In genomic region chr3:71601811-71602210, GRCh38 we compare ENCODE assay signal across 19 cellular contexts. TPM values are rescaled to one million over a fixed set of nuclear protein-coding genes. Genes with fewer than 3 reads are reported as not detected.
DNase-seq lines count a peak whose midpoint lies in the region; ATAC-seq, FAIRE-seq and TF ChIP-seq lines count a peak whose summit lies in the region.
"Had no signal": no experiment of that assay in that cellular context is flagged by ENCODE, and none has a peak within 500 bp of the region (broad histone marks: within the 10 kb centered on the region; RNA-seq: fewer than 3 reads in every experiment).

No MANE protein-coding gene starts in this region.

- no peaks in the 10 kb centered on the region; the same call in 1 of the 2 replicates for H3K9me2 ChIP-seq in SK-N-SH

- ATAC-seq in SK-N-SH treated with all-trans-retinoic acid at 6 μM for 48 hours, result no peak
- no peak for ATAC-seq in natural killer cell
- ATAC-seq: left ventricle myocardium superior had no signal

- WGBS in SK-N-SH (ENCODE audit: low lambda C conversion rate), result 76% methylated on average over 5 of the region's 5 CpGs

- TF ChIP-seq RAD21 in SK-N-SH (IDR thresholded peaks at IDR 0.05; ENCODE audit: low read length), result no peak

- FAIRE-seq in bronchial epithelial cell (lab: Jason Lieb, UNC), result no peak
- FAIRE-seq: endometrium had no signal

- H3K4me2 ChIP-seq in SK-N-SH, result 0 out of 2 replicates have a peak overlapping the region, but pooled peaks have one; percentile 15

- no peak overlapping the region for H2AFZ ChIP-seq in SK-N-SH (ENCODE audit: low read depth)

- H4K20me1 ChIP-seq in SK-N-SH (ENCODE audit: insufficient read depth), result no peaks in the 10 kb centered on the region

- CTCF ChIA-PET in SK-N-SH (lab: Yijun Ruan, JAX), result interaction anchor here (0.6 to 8.0 kb wide), 2 partner anchors 16 to 644 kb away, joined by 3 to 49 read pairs; no protein-coding TSS in a partner anchor
- CTCF ChIA-PET in CD8-positive, alpha-beta memory T cell (lab: Charles Lee), result interaction anchor here (1.2 to 2.0 kb wide), 2 partner anchors 12 to 13 kb away, joined by 3 to 4 read pairs; no protein-coding TSS in a partner anchor

- H3K27ac Mint-ChIP-seq in CD8-positive, alpha-beta memory T cell, result no peak overlapping the region
- H3K27ac Mint-ChIP-seq in natural killer cell, result no peak overlapping the region
- H3K27ac Mint-ChIP-seq: nephron; T-helper 1 cell treated with Interleukin-12 subunit alpha and Interleukin-12 subunit beta and Interleukin-4 antibody, amounts not matched to agents 30 μg/mL and 1 μg/mL, for 36 hours had no signal

- no peak for TF ChIP-seq EP300 in SK-N-SH (IDR thresholded peaks at IDR 0.05; ENCODE audit: borderline replicate concordance in 1 of 2, low read depth in 1 of 2, low read length in 1 of 2)

- H3K4me1 Mint-ChIP-seq in CD8-positive, alpha-beta memory T cell, result peaks cover 6 to 8% (median 7%) of the 10 kb centered on the region in 3 donors
- peaks cover 6 to 7% of the 10 kb centered on the region in 2 donors for H3K4me1 Mint-ChIP-seq in natural killer cell

- no peak overlapping the region for H3K4me3 Mint-ChIP-seq in CD8-positive, alpha-beta memory T cell
- H3K4me3 Mint-ChIP-seq in natural killer cell, result no peak overlapping the region
- H3K4me3 Mint-ChIP-seq: nephron; T-helper 1 cell treated with Interleukin-12 subunit alpha and Interleukin-12 subunit beta and Interleukin-4 antibody, amounts not matched to agents 30 μg/mL and 1 μg/mL, for 36 hours had no signal

- no peak overlapping the region for H3K9ac ChIP-seq in SK-N-SH

- no peaks in the 10 kb centered on the region for H3K27me3 ChIP-seq in SK-N-SH (ENCODE audit: insufficient read depth)
- H3K27me3 ChIP-seq in bronchial epithelial cell (ENCODE audit: control insufficient read depth, insufficient read depth, low read length), result no peaks in the 10 kb centered on the region
- no peaks in the 10 kb centered on the region for H3K27me3 ChIP-seq in CD8-positive, alpha-beta memory T cell (ENCODE audit: insufficient read depth, low read length, poor library complexity, severe bottlenecking)
- H3K27me3 ChIP-seq: cardiac muscle cell, suprapubic skin had no signal

- H3K36me3 ChIP-seq in SK-N-SH (replicated peaks in 1 of 2; ENCODE audit: control insufficient read depth in 1 of 2, insufficient read depth in 2 of 2, low read length in 1 of 2) (no peaks in the 10 kb centered on the region), bronchial epithelial cell (ENCODE audit: control insufficient read depth, insufficient read depth, low read length) (no peaks in the 10 kb centered on the region)
- no peaks in the 10 kb centered on the region for H3K36me3 ChIP-seq in CD8-positive, alpha-beta memory T cell (ENCODE audit: insufficient read depth, low read length)
- H3K36me3 ChIP-seq: cardiac muscle cell, suprapubic skin had no signal

- TF ChIP-seq CTCF in SK-N-SH (IDR thresholded peaks at IDR 0.05), result no peak
- no peak for TF ChIP-seq CTCF in bronchial epithelial cell (IDR thresholded peaks at IDR 0.05; ENCODE audit: insufficient read depth, low read length, severe bottlenecking)
- TF ChIP-seq CTCF in natural killer cell (IDR thresholded peaks at IDR 0.05), result no peak

- H3K4me3 ChIP-seq in SK-N-SH (ENCODE audit: low read depth in 2 of 2, low read length in 1 of 2) (no peak overlapping the region), bronchial epithelial cell (ENCODE audit: low read depth, low read length) (no peak overlapping the region)
- H3K4me3 ChIP-seq in CD8-positive, alpha-beta memory T cell (ENCODE audit: low read length), result no peak overlapping the region
- H3K4me3 ChIP-seq: cardiac muscle cell, skin epidermis, suprapubic skin had no signal

- H3K79me2 ChIP-seq in SK-N-SH (ENCODE audit: insufficient read depth), result no peaks in the 10 kb centered on the region; the same call in 1 of the 2 replicates

- H3K4me1 ChIP-seq in SK-N-SH (ENCODE audit: control insufficient read depth in 1 of 2, insufficient read depth in 2 of 2, low read depth in 1 of 2, low read length in 1 of 2), result no peaks in the 10 kb centered on the region
- H3K4me1 ChIP-seq in CD8-positive, alpha-beta memory T cell (ENCODE audit: insufficient read depth, low read length), result no peaks in the 10 kb centered on the region
- H3K4me1 ChIP-seq: suprapubic skin had no signal

- H3K27me3 Mint-ChIP-seq in CD8-positive, alpha-beta memory T cell, result no peaks in the 10 kb centered on the region
- peaks cover 0 to 10% of the 10 kb centered on the region in 2 donors for H3K27me3 Mint-ChIP-seq in natural killer cell (ENCODE audit: low read depth in 2 of 2)

- H3K36me3 Mint-ChIP-seq in CD8-positive, alpha-beta memory T cell, result peaks cover 12 to 18% (median 15%) of the 10 kb centered on the region in 3 donors
- H3K36me3 Mint-ChIP-seq in natural killer cell, result no peaks in the 10 kb centered on the region

- DNase-seq in SK-N-SH, result no peak
- peak; percentile 91 for DNase-seq in HT1080 (ENCODE audit: low read depth)
- DNase-seq in bronchial epithelial cell (ENCODE audit: low read depth), result peak; percentile 90
- DNase-seq in myocyte (ENCODE audit: low read depth), result peak; percentile 13
- no peak for DNase-seq in germinal center (ENCODE audit: low spot score)
- no peak for DNase-seq in CD8-positive, alpha-beta memory T cell
- no peak for DNase-seq in natural killer cell
- DNase-seq: 8988T; activated CD4-positive, alpha-beta T cell treated with anti-CD3 and anti-CD28 coated beads for 48 hours; left ventricle myocardium superior; NCI-H1105; NCI-H2227 treated with DMSO at 0.1 percent for 48 hours had no signal

- intact Hi-C loops in natural killer cell (cut with micrococcal nuclease), result no loop called here

- H3K9me3 Mint-ChIP-seq in CD8-positive, alpha-beta memory T cell, result peaks cover 0 to 6% (median 1%) of the 10 kb centered on the region in 5 donors
- peaks cover 2 to 4% of the 10 kb centered on the region in 2 donors for H3K9me3 Mint-ChIP-seq in natural killer cell

- POLR2A ChIA-PET in SK-N-SH (lab: Yijun Ruan, JAX), result no interaction called here
- POLR2A ChIA-PET in CD8-positive, alpha-beta memory T cell (lab: Charles Lee), result no interaction called here

- no peak overlapping the region for H3K27ac ChIP-seq in SK-N-SH (ENCODE audit: low read depth in 2 of 2, low read length in 1 of 2)
- no peak overlapping the region for H3K27ac ChIP-seq in CD8-positive, alpha-beta memory T cell (ENCODE audit: low read depth, low read length)
- H3K27ac ChIP-seq: cardiac muscle cell, suprapubic skin had no signal

- no peaks in the 10 kb centered on the region for H3K9me3 ChIP-seq in SK-N-SH
- H3K9me3 ChIP-seq in CD8-positive, alpha-beta memory T cell (ENCODE audit: low read length), result no peaks in the 10 kb centered on the region
- H3K9me3 ChIP-seq: suprapubic skin had no signal

- H3F3A ChIP-seq in SK-N-SH (replicated peaks; ENCODE audit: insufficient read depth), result peaks cover 5% of the 10 kb centered on the region

TF ChIP-seq in SK-N-SH, 30 proteins besides CTCF, POLR2A, EP300 and RAD21 (continues in another document):
- TF ChIP-seq USF2 (IDR thresholded peaks at IDR 0.05; ENCODE audit: borderline replicate concordance, low read depth, low read length), result no peak

TF ChIP-seq in SK-N-SH treated with all-trans-retinoic acid at 6 μM for 48 hours, 23 proteins besides CTCF, POLR2A, EP300 and RAD21 (continues in another document):
- no peak for TF ChIP-seq ZNF565 (CRISPR knock-in tag; conservative IDR thresholded peaks at IDR 0.05; ENCODE audit: low read depth)
- TF ChIP-seq, protein P1, sequence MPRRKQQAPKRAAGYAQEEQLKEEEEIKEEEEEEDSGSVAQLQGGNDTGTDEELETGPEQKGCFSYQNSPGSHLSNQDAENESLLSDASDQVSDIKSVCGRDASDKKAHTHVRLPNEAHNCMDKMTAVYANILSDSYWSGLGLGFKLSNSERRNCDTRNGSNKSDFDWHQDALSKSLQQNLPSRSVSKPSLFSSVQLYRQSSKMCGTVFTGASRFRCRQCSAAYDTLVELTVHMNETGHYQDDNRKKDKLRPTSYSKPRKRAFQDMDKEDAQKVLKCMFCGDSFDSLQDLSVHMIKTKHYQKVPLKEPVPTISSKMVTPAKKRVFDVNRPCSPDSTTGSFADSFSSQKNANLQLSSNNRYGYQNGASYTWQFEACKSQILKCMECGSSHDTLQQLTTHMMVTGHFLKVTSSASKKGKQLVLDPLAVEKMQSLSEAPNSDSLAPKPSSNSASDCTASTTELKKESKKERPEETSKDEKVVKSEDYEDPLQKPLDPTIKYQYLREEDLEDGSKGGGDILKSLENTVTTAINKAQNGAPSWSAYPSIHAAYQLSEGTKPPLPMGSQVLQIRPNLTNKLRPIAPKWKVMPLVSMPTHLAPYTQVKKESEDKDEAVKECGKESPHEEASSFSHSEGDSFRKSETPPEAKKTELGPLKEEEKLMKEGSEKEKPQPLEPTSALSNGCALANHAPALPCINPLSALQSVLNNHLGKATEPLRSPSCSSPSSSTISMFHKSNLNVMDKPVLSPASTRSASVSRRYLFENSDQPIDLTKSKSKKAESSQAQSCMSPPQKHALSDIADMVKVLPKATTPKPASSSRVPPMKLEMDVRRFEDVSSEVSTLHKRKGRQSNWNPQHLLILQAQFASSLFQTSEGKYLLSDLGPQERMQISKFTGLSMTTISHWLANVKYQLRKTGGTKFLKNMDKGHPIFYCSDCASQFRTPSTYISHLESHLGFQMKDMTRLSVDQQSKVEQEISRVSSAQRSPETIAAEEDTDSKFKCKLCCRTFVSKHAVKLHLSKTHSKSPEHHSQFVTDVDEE (CRISPR knock-in tag; IDR thresholded peaks at IDR 0.05), result no peak

RNA-seq across cellular contexts. Expression of gene FOXP1, which starts 18.3 kb away (rescaled TPM):
- polyA plus RNA-seq in SK-N-SH (2012; rRNA removed), result 8.8 and 10.5 TPM in 2 replicates
- 5.7 and 6.3 TPM in 2 replicates for polyA plus RNA-seq in SK-N-SH (2012; cell fraction: cytosol; rRNA removed)
- 10.3 and 11.2 TPM in 2 replicates for polyA plus RNA-seq in SK-N-SH (2012; cell fraction: nucleus; rRNA removed)
- 42.9 and 65.9 TPM in 2 replicates for total RNA-seq in HT1080 (2014; rRNA removed; shearing (Covaris generic))
- polyA plus RNA-seq in HT1080 (2015; cell fraction: cytosol; rRNA removed), result 25.6 and 27.2 TPM in 2 replicates
- polyA plus RNA-seq in HT1080 (2015; cell fraction: nucleus; rRNA removed), result 26.8 and 30.5 TPM in 2 replicates
- total RNA-seq in bronchial epithelial cell (33.2 and 33.3 TPM in 2 replicates), myocyte (17.9 and 28.8 TPM in 2 replicates), natural killer cell (100 to 1,000 TPM; 166 to 185 (median 166) TPM)
- polyA plus RNA-seq in myocyte (2012), result 15.4 TPM
- total RNA-seq in CD8-positive, alpha-beta memory T cell, result 100 to 1,000 TPM; 142 to 147 TPM
- polyA plus RNA-seq in CD8-positive, alpha-beta memory T cell, result 185 TPM

Comparison
In these comparisons a context has a peak if more than half of its experiments do, and no peak if none do; other contexts are left out.
1. DNase-seq: peak in HT1080 (single experiment), bronchial epithelial cell (single experiment) and myocyte (single experiment); none in SK-N-SH (single experiment), germinal center (single experiment), CD8-positive, alpha-beta memory T cell (0 of 5) and natural killer cell (single experiment).